1 cellular context compared by ENCODE assay signal in genomic region chr17:42124256-42124655, GRCh38.
TF ChIP-seq lines count a peak whose summit lies in the region.

No MANE protein-coding gene starts in this region.

TF ChIP-seq in HEK293, 187 proteins besides CTCF, POLR2A, EP300 and RAD21 (continued from another document):
- TF ChIP-seq, protein P1, sequence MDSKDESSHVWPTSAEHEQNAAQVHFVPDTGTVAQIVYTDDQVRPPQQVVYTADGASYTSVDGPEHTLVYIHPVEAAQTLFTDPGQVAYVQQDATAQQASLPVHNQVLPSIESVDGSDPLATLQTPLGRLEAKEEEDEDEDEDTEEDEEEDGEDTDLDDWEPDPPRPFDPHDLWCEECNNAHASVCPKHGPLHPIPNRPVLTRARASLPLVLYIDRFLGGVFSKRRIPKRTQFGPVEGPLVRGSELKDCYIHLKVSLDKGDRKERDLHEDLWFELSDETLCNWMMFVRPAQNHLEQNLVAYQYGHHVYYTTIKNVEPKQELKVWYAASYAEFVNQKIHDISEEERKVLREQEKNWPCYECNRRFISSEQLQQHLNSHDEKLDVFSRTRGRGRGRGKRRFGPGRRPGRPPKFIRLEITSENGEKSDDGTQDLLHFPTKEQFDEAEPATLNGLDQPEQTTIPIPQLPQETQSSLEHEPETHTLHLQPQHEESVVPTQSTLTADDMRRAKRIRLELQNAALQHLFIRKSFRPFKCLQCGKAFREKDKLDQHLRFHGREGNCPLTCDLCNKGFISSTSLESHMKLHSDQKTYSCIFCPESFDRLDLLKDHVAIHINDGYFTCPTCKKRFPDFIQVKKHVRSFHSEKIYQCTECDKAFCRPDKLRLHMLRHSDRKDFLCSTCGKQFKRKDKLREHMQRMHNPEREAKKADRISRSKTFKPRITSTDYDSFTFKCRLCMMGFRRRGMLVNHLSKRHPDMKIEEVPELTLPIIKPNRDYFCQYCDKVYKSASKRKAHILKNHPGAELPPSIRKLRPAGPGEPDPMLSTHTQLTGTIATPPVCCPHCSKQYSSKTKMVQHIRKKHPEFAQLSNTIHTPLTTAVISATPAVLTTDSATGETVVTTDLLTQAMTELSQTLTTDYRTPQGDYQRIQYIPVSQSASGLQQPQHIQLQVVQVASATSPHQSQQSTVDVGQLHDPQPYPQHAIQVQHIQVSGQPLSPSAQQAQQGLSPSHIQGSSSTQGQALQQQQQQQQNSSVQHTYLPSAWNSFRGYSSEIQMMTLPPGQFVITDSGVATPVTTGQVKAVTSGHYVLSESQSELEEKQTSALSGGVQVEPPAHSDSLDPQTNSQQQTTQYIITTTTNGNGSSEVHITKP (tag by site-specific recombination; IDR thresholded peaks at IDR 0.05): peak; percentile 41; the same call in 1 of the 2 replicates
TF ChIP-seq in HEK293: peak in this region for 4.
